ENCODE assay signal across 13 cellular contexts in genomic region chr5:80760178-80760577, GRCh38.
"Had no signal": no experiment of that assay in that cellular context is flagged by ENCODE, and none has a peak within 500 bp of the region (broad histone marks: within the 10 kb centered on the region; RNA-seq: fewer than 3 reads in every experiment).

No MANE protein-coding gene starts in this region.

- H3K4me2 ChIP-seq: neural progenitor cell had no signal

- H3K27me3 Mint-ChIP-seq: activated naive CD4-positive, alpha-beta T cell treated with anti-CD3 and anti-CD28 coated beads, Interleukin-2, amount 10 ng/mL, durations not matched to agents 7 days and 5 days had no signal

- H3K9ac ChIP-seq: neural progenitor cell, parathyroid adenoma had no signal

- H3K4me3 ChIP-seq: breast epithelium, dorsolateral prefrontal cortex, esophagus muscularis mucosa, neural progenitor cell, tibial nerve, vagina had no signal

- FAIRE-seq: endometrium had no signal

- H3K9me3 Mint-ChIP-seq: neural progenitor cell had no signal

- H3K27ac ChIP-seq: breast epithelium, esophagus muscularis mucosa, neural progenitor cell, parathyroid adenoma, tibial nerve, vagina had no signal

- H3K79me2 ChIP-seq: parathyroid adenoma had no signal

- H3K27me3 ChIP-seq: breast epithelium, dorsolateral prefrontal cortex, esophagus muscularis mucosa, neural progenitor cell, tibial nerve, vagina had no signal

- H3K4me1 ChIP-seq: breast epithelium, parathyroid adenoma, vagina had no signal

- H3K27ac Mint-ChIP-seq: activated naive CD4-positive, alpha-beta T cell treated with anti-CD3 and anti-CD28 coated beads, Interleukin-2, amount 10 ng/mL, durations not matched to agents 7 days and 5 days; neural progenitor cell had no signal

- H3K36me3 ChIP-seq: breast epithelium, vagina had no signal

- H3K4me3 Mint-ChIP-seq: activated naive CD4-positive, alpha-beta T cell treated with anti-CD3 and anti-CD28 coated beads, Interleukin-2, amount 10 ng/mL, durations not matched to agents 7 days and 5 days; neural progenitor cell had no signal

- DNase-seq: activated CD4-positive, CD25-positive, alpha-beta regulatory T cell treated with anti-CD3 and anti-CD28 coated beads, Interleukin-2, amount 50 U/mL, for 72 hours; activated naive CD4-positive, alpha-beta T cell treated with anti-CD3 and anti-CD28 coated beads, Interleukin-2, amount 10 ng/mL, durations not matched to agents 7 days and 5 days; anterior cingulate cortex; dorsolateral prefrontal cortex; retina; T-helper 9 cell had no signal

- H3K9me3 ChIP-seq: breast epithelium, esophagus muscularis mucosa, tibial nerve, vagina had no signal

- H2AFZ ChIP-seq: neural progenitor cell, parathyroid adenoma had no signal
